Comparison of ENCODE assay signal across 12 cellular contexts in the genomic region with DNA sequence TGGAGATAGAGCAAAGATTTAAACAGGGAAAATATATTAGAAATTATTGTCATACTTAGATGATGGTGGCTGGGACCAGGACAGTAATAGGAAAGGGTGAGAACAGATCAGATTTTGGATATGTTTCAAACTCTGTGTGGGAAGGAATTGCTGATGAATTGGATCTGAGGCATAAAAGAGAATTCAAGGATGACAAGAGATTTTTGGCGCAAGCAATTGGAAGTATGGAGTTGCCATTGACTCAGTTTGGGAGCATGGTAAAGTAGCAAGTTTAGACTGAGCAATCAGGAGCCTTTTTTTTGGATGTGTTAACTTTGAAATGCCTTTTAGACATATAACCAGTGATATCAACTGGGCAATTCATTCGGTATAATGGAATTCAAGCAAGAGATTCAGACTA. TPM values are rescaled to one million over a fixed set of nuclear protein-coding genes. Genes with fewer than 3 reads are reported as not detected.
DNase-seq lines count a peak whose midpoint lies in the region; TF ChIP-seq lines count a peak whose summit lies in the region.
"Had no signal": no experiment of that assay in that cellular context is flagged by ENCODE, and none has a peak within 500 bp of the region (broad histone marks: within the 10 kb centered on the region; RNA-seq: fewer than 3 reads in every experiment).

No MANE protein-coding gene starts in this region.

- TF ChIP-seq CTCF in HFFc6 (IDR thresholded peaks at IDR 0.05), result no peak
- no peak for TF ChIP-seq CTCF in nephron progenitor cell (IDR thresholded peaks at IDR 0.05)
- TF ChIP-seq CTCF in coronary artery (IDR thresholded peaks at IDR 0.05), result no peak

- H3K27ac Mint-ChIP-seq in CD4-positive, alpha-beta memory T cell, result peak overlapping the region; percentile 9 to 65 (median 49)
- H3K27ac Mint-ChIP-seq in HFFc6 (peak overlapping the region; percentile 22), nephron progenitor cell (peak overlapping the region; percentile 2)
- H3K27ac Mint-ChIP-seq in activated naive CD8-positive, alpha-beta T cell treated with anti-CD3 and anti-CD28 coated beads for 36 hours, result peak overlapping the region; percentile 39

- H3K36me3 Mint-ChIP-seq in CD4-positive, alpha-beta memory T cell, result no peaks in the 10 kb centered on the region
- peaks cover 5% of the 10 kb centered on the region; the same call in 1 of the 2 replicates for H3K36me3 Mint-ChIP-seq in HFFc6 (ENCODE audit: low read depth)
- H3K36me3 Mint-ChIP-seq in activated naive CD8-positive, alpha-beta T cell treated with anti-CD3 and anti-CD28 coated beads for 36 hours, result peaks cover 32% of the 10 kb centered on the region
- H3K36me3 Mint-ChIP-seq in nephron progenitor cell (ENCODE audit: low read depth), result peaks cover 8% of the 10 kb centered on the region

- peaks cover 80 to 98% (median 87%) of the 10 kb centered on the region in 4 donors for H3K4me1 Mint-ChIP-seq in CD4-positive, alpha-beta memory T cell
- H3K4me1 Mint-ChIP-seq in HFFc6 (ENCODE audit: low read depth) (peaks cover 76% of the 10 kb centered on the region), nephron progenitor cell (peaks cover 49% of the 10 kb centered on the region)
- H3K4me1 Mint-ChIP-seq in activated naive CD8-positive, alpha-beta T cell treated with anti-CD3 and anti-CD28 coated beads for 36 hours, result peaks cover 87% of the 10 kb centered on the region

- DNase-seq in CD4-positive, alpha-beta memory T cell, result no peak
- DNase-seq in HFFc6 (no peak), nephron progenitor cell (no peak), dermis blood vessel endothelial cell (no peak), coronary artery (ENCODE audit: low spot score) (no peak), substantia nigra (lab: John Stamatoyannopoulos, UW) (no peak)
- no peak for DNase-seq in activated naive CD8-positive, alpha-beta T cell treated with anti-CD3 and anti-CD28 coated beads for 36 hours
- DNase-seq: activated CD4-positive, alpha-beta T cell treated with anti-CD3 and anti-CD28 coated beads for 4 hours; amygdala; effector CD4-positive, alpha-beta T cell; NCI-H2107; retina had no signal

- peak overlapping the region; percentile 0 to 70 (median 62) for H3K4me3 Mint-ChIP-seq in CD4-positive, alpha-beta memory T cell
- H3K4me3 Mint-ChIP-seq in HFFc6 (peak overlapping the region; percentile 12), nephron progenitor cell (no peak overlapping the region)
- peak overlapping the region; percentile 27 for H3K4me3 Mint-ChIP-seq in activated naive CD8-positive, alpha-beta T cell treated with anti-CD3 and anti-CD28 coated beads for 36 hours

- no peak overlapping the region for H3K4me3 ChIP-seq in CD4-positive, alpha-beta memory T cell (ENCODE audit: low read length in 2 of 2)
- H3K4me3 ChIP-seq in coronary artery, result no peak overlapping the region

- no peaks in the 10 kb centered on the region for H3K27me3 Mint-ChIP-seq in CD4-positive, alpha-beta memory T cell
- H3K27me3 Mint-ChIP-seq in HFFc6 (ENCODE audit: insufficient read depth) (peaks cover 1% of the 10 kb centered on the region; the same call in 1 of the 2 replicates), nephron progenitor cell (ENCODE audit: low read depth, poor library complexity) (no peaks in the 10 kb centered on the region)
- no peaks in the 10 kb centered on the region for H3K27me3 Mint-ChIP-seq in activated naive CD8-positive, alpha-beta T cell treated with anti-CD3 and anti-CD28 coated beads for 36 hours

- POLR2A ChIA-PET in CD4-positive, alpha-beta memory T cell (lab: Charles Lee; ENCODE audit: partially characterized antibody), result no interaction called here

- no peaks in the 10 kb centered on the region for H3K36me3 ChIP-seq in CD4-positive, alpha-beta memory T cell (ENCODE audit: insufficient read depth, low read length)

- H3K27ac ChIP-seq in CD4-positive, alpha-beta memory T cell (ENCODE audit: low read depth, low read length), result no peak overlapping the region
- H3K27ac ChIP-seq in coronary artery (no peak overlapping the region), substantia nigra (ENCODE audit: low read depth, low read length, poor library complexity, severe bottlenecking) (no peak overlapping the region)

- no peaks in the 10 kb centered on the region for H3K9me3 Mint-ChIP-seq in CD4-positive, alpha-beta memory T cell
- H3K9me3 Mint-ChIP-seq in HFFc6 (no peaks in the 10 kb centered on the region), nephron progenitor cell (no peaks in the 10 kb centered on the region)
- peaks cover 1% of the 10 kb centered on the region for H3K9me3 Mint-ChIP-seq in activated naive CD8-positive, alpha-beta T cell treated with anti-CD3 and anti-CD28 coated beads for 36 hours

- no peaks in the 10 kb centered on the region for H3K9me3 ChIP-seq in CD4-positive, alpha-beta memory T cell (ENCODE audit: control insufficient read depth in 1 of 2, low read length in 2 of 2)

- CTCF ChIA-PET in CD4-positive, alpha-beta memory T cell (lab: Charles Lee; ENCODE audit: partially characterized antibody), result interaction anchor here (1.2 kb wide), 1 partner anchor 9 kb away, joined by 3 read pairs; no protein-coding TSS in a partner anchor

- peaks cover 98% of the 10 kb centered on the region for H3K4me1 ChIP-seq in CD4-positive, alpha-beta memory T cell (ENCODE audit: insufficient read depth, low read length)

- intact Hi-C loops in CD4-positive, alpha-beta memory T cell (cut with micrococcal nuclease), result loop anchor here (1.0 kb wide), 1 partner anchor 11 kb away; no protein-coding TSS in a partner anchor

- H3K27me3 ChIP-seq in CD4-positive, alpha-beta memory T cell (ENCODE audit: insufficient read depth, low read length), result no peaks in the 10 kb centered on the region

RNA-seq across cellular contexts. Expression of a gene that starts 14.4 kb away (rescaled TPM):
- total RNA-seq in CD4-positive, alpha-beta memory T cell, result 100 to 1,000 TPM; 108 to 116 TPM
- 10 to 100 TPM; 27.0 to 28.9 TPM for polyA plus RNA-seq in CD4-positive, alpha-beta memory T cell
- 10 to 100 TPM; 37.8 to 50.6 (median 44.5) TPM for total RNA-seq in HFFc6 (2021; fragmentation: NEBNext Ultra II Directional; extraction: Animal tissue kit (Norgen Biotek cat#: 25700))
- total RNA-seq in activated naive CD8-positive, alpha-beta T cell treated with anti-CD3 and anti-CD28 coated beads for 36 hours, result 10 to 100 TPM; 55.5 to 56.1 TPM
- 15.0 and 33.6 TPM in 2 replicates for total RNA-seq in dermis blood vessel endothelial cell
